In genomic region chr7:158829342-158830210, GRCh38 we compare ENCODE assay signal across 1 cellular context.
TF ChIP-seq lines count a peak whose summit lies in the region.

Gene ESYT2, minus strand, starts transcription at chr7:158829509. Its CDS starts 91 bp downstream, at chr7:158829418.

TF ChIP-seq in HepG2, 621 proteins besides CTCF, POLR2A, EP300 and RAD21 (continued from another document and continues in another):
- peak; percentile 84 for TF ChIP-seq ZNF646 (CRISPR knock-in tag; IDR thresholded peaks at IDR 0.05)
- TF ChIP-seq MED8 (CRISPR knock-in tag; IDR thresholded peaks at IDR 0.05; ENCODE audit: insufficient replicate concordance) = no peak
- TF ChIP-seq BCL3 (CRISPR knock-in tag; IDR thresholded peaks at IDR 0.05) = peak; percentile 93
- TF ChIP-seq ZFY (CRISPR knock-in tag; IDR thresholded peaks at IDR 0.05) = peak; percentile 93
- no peak for TF ChIP-seq ZUFSP (CRISPR knock-in tag; IDR thresholded peaks at IDR 0.05; ENCODE audit: borderline replicate concordance)
- TF ChIP-seq SMYD3 (CRISPR knock-in tag; IDR thresholded peaks at IDR 0.05) = no peak
- peak; percentile 97 for TF ChIP-seq ZNF891 (CRISPR knock-in tag; IDR thresholded peaks at IDR 0.05)
- TF ChIP-seq ZSCAN25 (CRISPR knock-in tag; IDR thresholded peaks at IDR 0.05) = no peak
- peak; percentile 66; the same call in 1 of the 2 replicates for TF ChIP-seq ZSCAN29 (CRISPR knock-in tag; conservative IDR thresholded peaks at IDR 0.05)
- TF ChIP-seq SNAPC4 (CRISPR knock-in tag; IDR thresholded peaks at IDR 0.05) = no peak
- TF ChIP-seq ZBTB3 (CRISPR knock-in tag; IDR thresholded peaks at IDR 0.05; ENCODE audit: borderline replicate concordance, low read depth) = peak; percentile 41; the same call in 1 of the 2 replicates
- no peak for TF ChIP-seq HNRNPL (IDR thresholded peaks at IDR 0.05; ENCODE audit: low read depth, low read length)
- peak; percentile 62 for TF ChIP-seq SP2 (CRISPR knock-in tag; IDR thresholded peaks at IDR 0.05)
- TF ChIP-seq ISL2 (CRISPR knock-in tag; IDR thresholded peaks at IDR 0.05) = peak; percentile 81
- TF ChIP-seq ZNF737 (CRISPR knock-in tag; IDR thresholded peaks at IDR 0.05; ENCODE audit: borderline replicate concordance) = no peak; the same call in 1 of the 2 replicates
- TF ChIP-seq ZNF224 (CRISPR knock-in tag; IDR thresholded peaks at IDR 0.05) = peak; percentile 96
- TF ChIP-seq UBTF (CRISPR knock-in tag; IDR thresholded peaks at IDR 0.05) = peak; percentile 80
- no peak for TF ChIP-seq MLLT10 (CRISPR knock-in tag; IDR thresholded peaks at IDR 0.05)
- 0 out of 2 replicates have a peak, but pooled peaks have one; percentile 12 for TF ChIP-seq ZBTB8A (CRISPR knock-in tag; IDR thresholded peaks at IDR 0.05; ENCODE audit: borderline replicate concordance, low read depth)
- peak; percentile 76 for TF ChIP-seq E2F1 (CRISPR knock-in tag; IDR thresholded peaks at IDR 0.05)
- TF ChIP-seq ZMYM2 (CRISPR knock-in tag; IDR thresholded peaks at IDR 0.05) = peak; percentile 74; the same call in 1 of the 2 replicates
- peak; percentile 90; the same call in 1 of the 2 replicates for TF ChIP-seq ZNF33B (CRISPR knock-in tag; IDR thresholded peaks at IDR 0.05)
- TF ChIP-seq SMAD9 (CRISPR knock-in tag; IDR thresholded peaks at IDR 0.05) = peak; percentile 45; the same call in 1 of the 2 replicates
- TF ChIP-seq ZNF274 (CRISPR knock-in tag; IDR thresholded peaks at IDR 0.05) = peak; percentile 92; the same call in 1 of the 2 replicates
- TF ChIP-seq ELF1 (CRISPR knock-in tag; IDR thresholded peaks at IDR 0.05) = peak; percentile 72
- peak; percentile 76; the same call in 1 of the 2 replicates for TF ChIP-seq ARHGAP35 (CRISPR knock-in tag; IDR thresholded peaks at IDR 0.05; ENCODE audit: borderline replicate concordance)
- peak; percentile 95 for TF ChIP-seq ZGPAT (CRISPR knock-in tag; IDR thresholded peaks at IDR 0.05)
- TF ChIP-seq HIC2 (CRISPR knock-in tag; IDR thresholded peaks at IDR 0.05; ENCODE audit: low read depth) = no peak; the same call in 1 of the 2 replicates
- TF ChIP-seq MXD3 (CRISPR knock-in tag; IDR thresholded peaks at IDR 0.05) = peak; percentile 84; the same call in 1 of the 2 replicates
- peak; percentile 85 for TF ChIP-seq HNRNPK (IDR thresholded peaks at IDR 0.05; ENCODE audit: low read depth, low read length, poor library complexity, severe bottlenecking)
- no peak; the same call in 1 of the 2 replicates for TF ChIP-seq SIX4 (CRISPR knock-in tag; IDR thresholded peaks at IDR 0.05)
- peak; percentile 93 for TF ChIP-seq ZC3H13 (CRISPR knock-in tag; IDR thresholded peaks at IDR 0.05)
- no peak for TF ChIP-seq ZNF12 (CRISPR knock-in tag; IDR thresholded peaks at IDR 0.05)
- no peak for TF ChIP-seq NFE2L2 (IDR thresholded peaks at IDR 0.05; ENCODE audit: low read length)
- TF ChIP-seq ZNF138 (CRISPR knock-in tag; IDR thresholded peaks at IDR 0.05; ENCODE audit: low read depth) = 0 out of 2 replicates have a peak, but pooled peaks have one; percentile 73
- TF ChIP-seq ZNF235 (CRISPR knock-in tag; IDR thresholded peaks at IDR 0.05; ENCODE audit: borderline replicate concordance) = no peak
- peak; percentile 94 for TF ChIP-seq ARNT2 (CRISPR knock-in tag; IDR thresholded peaks at IDR 0.05; ENCODE audit: low read depth)
- no peak for TF ChIP-seq ZNF615 (CRISPR knock-in tag; IDR thresholded peaks at IDR 0.05; ENCODE audit: borderline replicate concordance)
